ENCODE assay signal across 7 cellular contexts in the genomic region with DNA sequence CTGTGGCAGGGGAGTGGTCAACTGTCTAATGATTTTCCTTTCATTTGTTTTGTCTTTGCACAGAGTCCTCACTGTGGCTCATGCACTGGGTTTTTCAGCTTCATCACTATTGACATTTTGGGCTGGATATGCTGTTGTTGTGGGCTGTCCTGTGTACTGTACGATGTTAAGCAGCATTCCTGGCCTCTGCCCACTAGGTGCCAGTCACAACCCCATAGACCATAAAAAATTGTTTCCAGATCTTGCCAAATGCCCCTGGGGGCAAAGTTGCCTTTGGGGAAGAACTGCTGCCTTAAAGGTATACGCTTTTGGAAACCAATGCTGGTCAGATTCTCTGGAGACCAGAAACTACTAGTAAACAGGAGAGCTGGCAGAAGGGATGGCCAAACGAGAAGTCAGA.
DNase-seq lines count a peak whose midpoint lies in the region; ATAC-seq and TF ChIP-seq lines count a peak whose summit lies in the region.

No MANE protein-coding gene starts in this region.

- H3K27ac Mint-ChIP-seq in progenitor cell of endocrine pancreas = peak overlapping the region; percentile 22

- no peak overlapping the region for H3K4me3 ChIP-seq in LNCaP clone FGC (ENCODE audit: low read depth, low read length)

- no peak overlapping the region for H3K4me3 Mint-ChIP-seq in progenitor cell of endocrine pancreas (ENCODE audit: low read depth)

- H3K9me3 Mint-ChIP-seq in progenitor cell of endocrine pancreas (ENCODE audit: low read depth) = no peaks in the 10 kb centered on the region

- TF ChIP-seq CTCF in LNCaP clone FGC (IDR thresholded peaks at IDR 0.05; ENCODE audit: control insufficient read depth, extremely low read depth, insufficient read depth) (peak; percentile 9; the same call in 1 of the 2 replicates), progenitor cell of endocrine pancreas (IDR thresholded peaks at IDR 0.05; ENCODE audit: unreplicated experiment) (no peak)

- no peak for DNase-seq in LNCaP clone FGC (ENCODE audit: low read depth)
- peak; percentile 42 for DNase-seq in dedifferentiated amniotic fluid mesenchymal stem cell (ENCODE audit: extremely low spot score)
- no peak for DNase-seq in progenitor cell of endocrine pancreas (ENCODE audit: low spot score, unreplicated experiment)
- no peak for DNase-seq in iPS-NIHi7 (ENCODE audit: extremely low spot score)
- DNase-seq in GM03348 (ENCODE audit: low spot score) = no peak

- ATAC-seq in GM18867 (IDR thresholded peaks at IDR 0.05; ENCODE audit: unreplicated experiment) = peak; percentile 58
- ATAC-seq in GM21717 (IDR thresholded peaks at IDR 0.05; ENCODE audit: unreplicated experiment) = no peak

- H3K4me1 Mint-ChIP-seq in progenitor cell of endocrine pancreas (ENCODE audit: low read depth) = peaks cover 10% of the 10 kb centered on the region

- no peaks in the 10 kb centered on the region for H3K27me3 Mint-ChIP-seq in progenitor cell of endocrine pancreas

- H3K36me3 Mint-ChIP-seq in progenitor cell of endocrine pancreas (ENCODE audit: insufficient read depth) = no peaks in the 10 kb centered on the region
